24 cellular contexts compared by ENCODE assay signal in genomic region chr11:59845399-59845798, GRCh38. TPM values are rescaled to one million over a fixed set of nuclear protein-coding genes. Genes with fewer than 3 reads are reported as not detected.
"Had no signal": no experiment of that assay in that cellular context is flagged by ENCODE, and none has a peak within 500 bp of the region (broad histone marks: within the 10 kb centered on the region; RNA-seq: fewer than 3 reads in every experiment).

CBLIF (minus strand) TSS chr11:59845499; CDS start chr11:59845453, 46 bp downstream.

- H3K9ac ChIP-seq: KMS-11, SK-N-SH had no signal

- H3K9me3 ChIP-seq: SK-N-SH had no signal

- H3K9me2 ChIP-seq: SK-N-SH had no signal

- FAIRE-seq: HepG2 had no signal

- H3K4me2 ChIP-seq: KMS-11, SK-N-SH had no signal

- ATAC-seq: HepG2, Panc1, PC-3 had no signal

- H3K27ac ChIP-seq: KMS-11, RWPE1 had no signal

- DNase-seq: IMR-90; Kasumi-1; MM.1S; NCI-H1092 treated with DMSO at 0.1 percent for 48 hours; NCI-H1436; NCI-H187; NCI-H2171 treated with DMSO at 0.1 percent for 48 hours; NCI-H345; NCI-H446 treated with DMSO at 0.1 percent for 48 hours; NCI-H510A treated with DMSO at 0.1 percent for 48 hours; NCI-H526; NCI-H82; NK-92 treated with Interleukin-12 subunit alpha and Interleukin-12 subunit beta, amount 100 ng/mL, for 24 hours; PC-3; SHP77; SK-N-SH; SW 1271 had no signal

RNA-seq across cellular contexts. Expression of gene CBLIF, which starts in this region (rescaled TPM):
- total RNA-seq: HepG2, HT1080, IMR-90, M059J, OCI-LY7, PC-3 had no signal
- polyA plus RNA-seq: HepG2, IMR-90, SK-N-SH had no signal
